ENCODE assay signal across 9 cellular contexts in genomic region chr11:129374081-129374992, GRCh38. TPM values are rescaled to one million over a fixed set of nuclear protein-coding genes. Genes with fewer than 3 reads are reported as not detected.
DNase-seq lines count a peak whose midpoint lies in the region.
"Had no signal": no experiment of that assay in that cellular context is flagged by ENCODE, and none has a peak within 500 bp of the region (broad histone marks: within the 10 kb centered on the region; RNA-seq: fewer than 3 reads in every experiment).

No MANE protein-coding gene starts in this region.

- H3K4me3 Mint-ChIP-seq in activated CD4-positive, alpha-beta memory T cell treated with anti-CD3 and anti-CD28 coated beads for 36 hours = peak overlapping the region; percentile 62
- no peak overlapping the region for H3K4me3 Mint-ChIP-seq in activated CD4-positive, alpha-beta memory T cell treated with anti-CD3 and anti-CD28 coated beads, Interleukin-2, amount 10 ng/mL, durations not matched to agents 7 days and 5 days

- no peak overlapping the region for H3K27ac Mint-ChIP-seq in activated CD4-positive, alpha-beta memory T cell treated with anti-CD3 and anti-CD28 coated beads for 36 hours
- no peak overlapping the region for H3K27ac Mint-ChIP-seq in activated CD4-positive, alpha-beta memory T cell treated with anti-CD3 and anti-CD28 coated beads, Interleukin-2, amount 10 ng/mL, durations not matched to agents 7 days and 5 days
- H3K27ac Mint-ChIP-seq: immature natural killer cell had no signal

- peak overlapping the region; percentile 29 to 59 for H3K4me3 ChIP-seq in stomach smooth muscle (ENCODE audit: low read length in 2 of 2)

- no peaks in the 10 kb centered on the region for H3K36me3 Mint-ChIP-seq in activated CD4-positive, alpha-beta memory T cell treated with anti-CD3 and anti-CD28 coated beads for 36 hours
- H3K36me3 Mint-ChIP-seq in activated CD4-positive, alpha-beta memory T cell treated with anti-CD3 and anti-CD28 coated beads, Interleukin-2, amount 10 ng/mL, durations not matched to agents 7 days and 5 days (ENCODE audit: low read depth) = peaks cover 3% of the 10 kb centered on the region

- peak; percentile 15 for DNase-seq in activated CD4-positive, alpha-beta memory T cell treated with anti-CD3 and anti-CD28 coated beads for 36 hours
- DNase-seq in activated CD4-positive, alpha-beta memory T cell treated with anti-CD3 and anti-CD28 coated beads, Interleukin-2, amount 10 ng/mL, durations not matched to agents 7 days and 5 days = no peak
- peak; percentile 28 to 37 for DNase-seq in activated T-cell treated with anti-CD3 and anti-CD28 coated beads, Interleukin-2, amount 50 U/mL, for 48 hours
- DNase-seq in iPS-NIHi11 (ENCODE audit: low spot score) (peak; percentile 39), HCEC 1CT (no peak), RKO (ENCODE audit: low spot score) (no peak)
- no peak for DNase-seq in stimulated activated CD4-positive, alpha-beta T cell treated with anti-CD3 and anti-CD28 coated beads, Interleukin-12 subunit alpha, Interleukin-12 subunit beta, amount 100 ng/mL, for 4 hours
- DNase-seq: immature natural killer cell had no signal

- no peaks in the 10 kb centered on the region for H3K36me3 ChIP-seq in stomach smooth muscle (ENCODE audit: control insufficient read depth in 2 of 2, insufficient read depth in 2 of 2, low read length in 2 of 2)

- H3K4me1 Mint-ChIP-seq in activated CD4-positive, alpha-beta memory T cell treated with anti-CD3 and anti-CD28 coated beads for 36 hours (ENCODE audit: low read depth) = peaks cover 26% of the 10 kb centered on the region
- H3K4me1 Mint-ChIP-seq in activated CD4-positive, alpha-beta memory T cell treated with anti-CD3 and anti-CD28 coated beads, Interleukin-2, amount 10 ng/mL, durations not matched to agents 7 days and 5 days = peaks cover 28% of the 10 kb centered on the region
- H3K4me1 Mint-ChIP-seq: immature natural killer cell had no signal

- POLR2A ChIA-PET in activated CD4-positive, alpha-beta memory T cell treated with anti-CD3 and anti-CD28 coated beads for 36 hours (lab: Charles Lee) = no interaction called here
- POLR2A ChIA-PET in activated CD4-positive, alpha-beta memory T cell treated with anti-CD3 and anti-CD28 coated beads, Interleukin-2, amount 10 ng/mL, durations not matched to agents 7 days and 5 days (lab: Charles Lee) = no interaction called here

- no peaks in the 10 kb centered on the region for H3K9me3 Mint-ChIP-seq in activated CD4-positive, alpha-beta memory T cell treated with anti-CD3 and anti-CD28 coated beads for 36 hours
- no peaks in the 10 kb centered on the region for H3K9me3 Mint-ChIP-seq in activated CD4-positive, alpha-beta memory T cell treated with anti-CD3 and anti-CD28 coated beads, Interleukin-2, amount 10 ng/mL, durations not matched to agents 7 days and 5 days
- H3K9me3 Mint-ChIP-seq: immature natural killer cell had no signal

- peaks cover 58 to 78% of the 10 kb centered on the region in 2 donors for H3K27me3 ChIP-seq in stomach smooth muscle (ENCODE audit: control insufficient read depth in 1 of 2, insufficient read depth in 2 of 2, low read length in 2 of 2)

- H3K27me3 Mint-ChIP-seq in activated CD4-positive, alpha-beta memory T cell treated with anti-CD3 and anti-CD28 coated beads for 36 hours = peaks cover 67% of the 10 kb centered on the region
- H3K27me3 Mint-ChIP-seq in activated CD4-positive, alpha-beta memory T cell treated with anti-CD3 and anti-CD28 coated beads, Interleukin-2, amount 10 ng/mL, durations not matched to agents 7 days and 5 days = peaks cover 79% of the 10 kb centered on the region

- H3K9me3 ChIP-seq in stomach smooth muscle (ENCODE audit: control insufficient read depth in 2 of 2, low read length in 2 of 2) = no peaks in the 10 kb centered on the region

- intact Hi-C loops in activated CD4-positive, alpha-beta memory T cell treated with anti-CD3 and anti-CD28 coated beads for 36 hours (cut with micrococcal nuclease) = no loop called here

- H3K9ac ChIP-seq in stomach smooth muscle (ENCODE audit: low read length in 2 of 2) = no peak overlapping the region

- H3K27ac ChIP-seq in stomach smooth muscle (ENCODE audit: low read length) = no peak overlapping the region

- CTCF ChIA-PET in activated CD4-positive, alpha-beta memory T cell treated with anti-CD3 and anti-CD28 coated beads for 36 hours (lab: Charles Lee) = interaction anchor here (0.7 to 2.7 kb wide), 4 partner anchors 11 to 1357 kb away, joined by 3 to 10 read pairs (median 6); no protein-coding TSS in a partner anchor
- CTCF ChIA-PET in activated CD4-positive, alpha-beta memory T cell treated with anti-CD3 and anti-CD28 coated beads, Interleukin-2, amount 10 ng/mL, durations not matched to agents 7 days and 5 days (lab: Charles Lee) = interaction anchor here (1.2 kb wide), 1 partner anchor 9 kb away, joined by 3 read pairs; no protein-coding TSS in a partner anchor

- peaks cover 34% of the 10 kb centered on the region for H3K4me1 ChIP-seq in stomach smooth muscle (ENCODE audit: control insufficient read depth, insufficient read depth, low read length)

RNA-seq across cellular contexts. Expression of gene BARX2, which starts 1.3 kb away (rescaled TPM):
- total RNA-seq in activated CD4-positive, alpha-beta memory T cell treated with anti-CD3 and anti-CD28 coated beads for 36 hours = under 1 TPM; 0.29 to 0.71 TPM
- not detected for total RNA-seq in activated CD4-positive, alpha-beta memory T cell treated with anti-CD3 and anti-CD28 coated beads, Interleukin-2, amount 10 ng/mL, durations not matched to agents 7 days and 5 days

Comparison
In these comparisons a context has a peak if more than half of its experiments do, and no peak if none do; other contexts are left out.
1. DNase-seq: peak in activated CD4-positive, alpha-beta memory T cell treated with anti-CD3 and anti-CD28 coated beads for 36 hours (single experiment), activated T-cell treated with anti-CD3 and anti-CD28 coated beads, Interleukin-2, amount 50 U/mL, for 48 hours (2 of 2) and iPS-NIHi11 (single experiment); none in activated CD4-positive, alpha-beta memory T cell treated with anti-CD3 and anti-CD28 coated beads, Interleukin-2, amount 10 ng/mL, durations not matched to agents 7 days and 5 days (single experiment), HCEC 1CT (single experiment), stimulated activated CD4-positive, alpha-beta T cell treated with anti-CD3 and anti-CD28 coated beads, Interleukin-12 subunit alpha, Interleukin-12 subunit beta, amount 100 ng/mL, for 4 hours (single experiment) and RKO (single experiment).